In genomic region chr19:29666634-29667389, GRCh38 we compare ENCODE assay signal across 8 cellular contexts. TPM values are rescaled to one million over a fixed set of nuclear protein-coding genes. Genes with fewer than 3 reads are reported as not detected.
DNase-seq lines count a peak whose midpoint lies in the region; ATAC-seq, FAIRE-seq and TF ChIP-seq lines count a peak whose summit lies in the region.

No MANE protein-coding gene starts in this region.

- peaks cover 50 to 58% (median 57%) of the 10 kb centered on the region in 3 donors for H3K4me1 Mint-ChIP-seq in CD8-positive, alpha-beta memory T cell
- peaks cover 26 to 57% of the 10 kb centered on the region in 2 donors for H3K4me1 Mint-ChIP-seq in stimulated activated naive B cell treated with anti-CD40 and anti-IgM and Interleukin-4, amounts not matched to agents 10 μg/mL and 1 μg/mL and 100 μg/mL, for 72 hours

- CTCF ChIA-PET in CD8-positive, alpha-beta memory T cell (lab: Charles Lee): interaction anchor here (0.8 to 8.4 kb wide), 12 partner anchors 9 to 58 kb away, joined by 3 to 127 read pairs (median 23); partner anchors contain the start of genes C19orf12 and POP4

- H3K4me1 ChIP-seq in CD8-positive, alpha-beta memory T cell (ENCODE audit: insufficient read depth, low read length): peaks cover 53% of the 10 kb centered on the region
- peaks cover 10% of the 10 kb centered on the region for H3K4me1 ChIP-seq in NT2/D1 (ENCODE audit: insufficient read depth, insufficient read length)

- ATAC-seq in left colon (no peak), HG02623 (IDR thresholded peaks at IDR 0.05; ENCODE audit: unreplicated experiment) (no peak)
- ATAC-seq in stimulated activated naive B cell treated with anti-CD40 and anti-IgM and Interleukin-4, amounts not matched to agents 10 μg/mL and 1 μg/mL and 100 μg/mL, for 72 hours (replicated peaks): no peak

- no peaks in the 10 kb centered on the region for H3K27me3 Mint-ChIP-seq in CD8-positive, alpha-beta memory T cell
- H3K27me3 Mint-ChIP-seq in stimulated activated naive B cell treated with anti-CD40 and anti-IgM and Interleukin-4, amounts not matched to agents 10 μg/mL and 1 μg/mL and 100 μg/mL, for 72 hours: no peaks in the 10 kb centered on the region

- peak overlapping the region; percentile 89 to 100 (median 98) for H3K27ac Mint-ChIP-seq in CD8-positive, alpha-beta memory T cell
- H3K27ac Mint-ChIP-seq in stimulated activated naive B cell treated with anti-CD40 and anti-IgM and Interleukin-4, amounts not matched to agents 10 μg/mL and 1 μg/mL and 100 μg/mL, for 72 hours: no peak overlapping the region

- peaks cover 2 to 30% (median 5%) of the 10 kb centered on the region in 3 donors for H3K36me3 Mint-ChIP-seq in CD8-positive, alpha-beta memory T cell
- peaks cover 4 to 9% of the 10 kb centered on the region in 2 donors for H3K36me3 Mint-ChIP-seq in stimulated activated naive B cell treated with anti-CD40 and anti-IgM and Interleukin-4, amounts not matched to agents 10 μg/mL and 1 μg/mL and 100 μg/mL, for 72 hours

- no peaks in the 10 kb centered on the region for H3K9me3 Mint-ChIP-seq in CD8-positive, alpha-beta memory T cell
- no peaks in the 10 kb centered on the region for H3K9me3 Mint-ChIP-seq in stimulated activated naive B cell treated with anti-CD40 and anti-IgM and Interleukin-4, amounts not matched to agents 10 μg/mL and 1 μg/mL and 100 μg/mL, for 72 hours

- intact Hi-C loops in left colon (cut with DNase I, micrococcal nuclease): no loop called here

- POLR2A ChIA-PET in CD8-positive, alpha-beta memory T cell (lab: Charles Lee): interaction anchor here (0.5 to 4.6 kb wide), 7 partner anchors 12 to 168 kb away, joined by 5 to 46 read pairs (median 14); partner anchors contain the start of genes C19orf12 and POP4

- H3K4me3 ChIP-seq in CD8-positive, alpha-beta memory T cell (ENCODE audit: low read length): peak overlapping the region; percentile 91
- H3K4me3 ChIP-seq in NT2/D1 (ENCODE audit: insufficient read length, low read depth): peak overlapping the region; percentile 55
- H3K4me3 ChIP-seq in bronchial epithelial cell (ENCODE audit: low read depth, low read length): peak overlapping the region; percentile 62

- no peaks in the 10 kb centered on the region for H3K27me3 ChIP-seq in CD8-positive, alpha-beta memory T cell (ENCODE audit: insufficient read depth, low read length, poor library complexity, severe bottlenecking)
- H3K27me3 ChIP-seq in NT2/D1 (ENCODE audit: insufficient read depth, insufficient read length): peaks cover 5% of the 10 kb centered on the region
- no peaks in the 10 kb centered on the region for H3K27me3 ChIP-seq in bronchial epithelial cell (ENCODE audit: control insufficient read depth, insufficient read depth, low read length)

- no peaks in the 10 kb centered on the region for H3K36me3 ChIP-seq in CD8-positive, alpha-beta memory T cell (ENCODE audit: insufficient read depth, low read length)
- H3K36me3 ChIP-seq in NT2/D1 (ENCODE audit: insufficient read depth, insufficient read length, low read length) (peaks cover 6% of the 10 kb centered on the region), bronchial epithelial cell (ENCODE audit: control insufficient read depth, insufficient read depth, low read length) (no peaks in the 10 kb centered on the region)

- peak overlapping the region; percentile 88 to 98 (median 93) for H3K4me3 Mint-ChIP-seq in CD8-positive, alpha-beta memory T cell
- peak overlapping the region; percentile 73 to 87 for H3K4me3 Mint-ChIP-seq in stimulated activated naive B cell treated with anti-CD40 and anti-IgM and Interleukin-4, amounts not matched to agents 10 μg/mL and 1 μg/mL and 100 μg/mL, for 72 hours

- H3K9ac ChIP-seq in NT2/D1 (ENCODE audit: insufficient read length, low read depth): peak overlapping the region; percentile 14

- no peaks in the 10 kb centered on the region for H3K9me3 ChIP-seq in CD8-positive, alpha-beta memory T cell (ENCODE audit: low read length)
- no peaks in the 10 kb centered on the region for H3K9me3 ChIP-seq in NT2/D1 (ENCODE audit: insufficient read depth, low read length)

- TF ChIP-seq CTCF in bronchial epithelial cell (IDR thresholded peaks at IDR 0.05; ENCODE audit: insufficient read depth, low read length, severe bottlenecking): no peak

- peak overlapping the region; percentile 69 for H3K27ac ChIP-seq in CD8-positive, alpha-beta memory T cell (ENCODE audit: low read depth, low read length)

- no peak for FAIRE-seq in bronchial epithelial cell (lab: Jason Lieb, UNC)

- DNase-seq in CD8-positive, alpha-beta memory T cell: no peak
- DNase-seq in NT2/D1 (ENCODE audit: low read depth, low spot score) (no peak), bronchial epithelial cell (ENCODE audit: low read depth) (no peak), left colon (peak; percentile 50 to 57), DMS153 (lab: John Stamatoyannopoulos, UW) (no peak), NOMO-1 (lab: John Stamatoyannopoulos, UW; ENCODE audit: unreplicated experiment in 2 of 2) (no peak)
- DNase-seq in stimulated activated naive B cell treated with anti-CD40 and anti-IgM and Interleukin-4, amounts not matched to agents 10 μg/mL and 1 μg/mL and 100 μg/mL, for 72 hours: no peak

RNA-seq across cellular contexts. Expression of gene PLEKHF1, which starts 1.6 kb away (rescaled TPM):
- total RNA-seq in CD8-positive, alpha-beta memory T cell: 10 to 100 TPM; 21.3 to 23.0 TPM
- polyA plus RNA-seq in CD8-positive, alpha-beta memory T cell: 57.7 TPM
- total RNA-seq in bronchial epithelial cell (11.9 and 23.4 TPM in 2 replicates), left colon (1 to 10 TPM; 2.8 to 3.7 TPM)

RNA-seq across cellular contexts. Expression of gene C19orf12, which starts 48.2 kb away (rescaled TPM):
- 10 to 100 TPM; 32.3 to 35.3 TPM for total RNA-seq in CD8-positive, alpha-beta memory T cell
- 33.0 TPM for polyA plus RNA-seq in CD8-positive, alpha-beta memory T cell
- total RNA-seq in bronchial epithelial cell: 9.0 and 9.7 TPM in 2 replicates
- total RNA-seq in left colon: 10 to 100 TPM; 16.2 to 19.3 TPM

Comparison
In these comparisons a context has a peak if more than half of its experiments do, and no peak if none do; other contexts are left out.
1. DNase-seq: peak in left colon (2 of 2); none in CD8-positive, alpha-beta memory T cell (0 of 5), NT2/D1 (single experiment), bronchial epithelial cell (single experiment), stimulated activated naive B cell treated with anti-CD40 and anti-IgM and Interleukin-4, amounts not matched to agents 10 μg/mL and 1 μg/mL and 100 μg/mL, for 72 hours (single experiment), DMS153 (single experiment) and NOMO-1 (0 of 2).
2. Peak in every context shown above with its lines, with median percentiles within 50 percentile points of each other: H3K4me3 ChIP-seq.